1 cellular context compared by ENCODE assay signal in the genomic region with DNA sequence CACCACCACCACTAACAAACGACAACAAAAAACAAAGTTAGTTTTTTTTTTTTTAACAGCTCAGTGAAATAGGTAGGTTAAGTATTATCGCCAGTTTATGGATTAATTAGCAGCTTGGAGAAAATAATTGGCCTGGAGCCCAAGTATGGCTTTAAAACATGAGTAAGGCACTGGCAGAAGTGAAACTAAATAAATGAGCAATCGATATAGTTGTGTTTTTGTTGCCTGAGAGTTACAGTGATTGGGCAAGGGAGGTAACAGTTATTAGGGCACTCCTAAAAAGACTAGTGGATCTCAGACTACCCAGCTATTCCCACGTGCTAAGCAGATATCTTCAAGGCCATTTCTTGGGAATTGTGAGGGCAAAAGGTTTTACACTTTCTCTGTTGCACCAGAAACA.
TF ChIP-seq lines count a peak whose summit lies in the region.

No MANE protein-coding gene starts in this region.

TF ChIP-seq in IMR-90, 13 proteins besides CTCF, POLR2A, EP300 and RAD21 (continued from another document):
- TF ChIP-seq, protein P1, sequence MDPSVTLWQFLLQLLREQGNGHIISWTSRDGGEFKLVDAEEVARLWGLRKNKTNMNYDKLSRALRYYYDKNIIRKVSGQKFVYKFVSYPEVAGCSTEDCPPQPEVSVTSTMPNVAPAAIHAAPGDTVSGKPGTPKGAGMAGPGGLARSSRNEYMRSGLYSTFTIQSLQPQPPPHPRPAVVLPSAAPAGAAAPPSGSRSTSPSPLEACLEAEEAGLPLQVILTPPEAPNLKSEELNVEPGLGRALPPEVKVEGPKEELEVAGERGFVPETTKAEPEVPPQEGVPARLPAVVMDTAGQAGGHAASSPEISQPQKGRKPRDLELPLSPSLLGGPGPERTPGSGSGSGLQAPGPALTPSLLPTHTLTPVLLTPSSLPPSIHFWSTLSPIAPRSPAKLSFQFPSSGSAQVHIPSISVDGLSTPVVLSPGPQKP (IDR thresholded peaks at IDR 0.05; ENCODE audit: borderline replicate concordance, low read depth, low read length) = no peak
- TF ChIP-seq MAFK (IDR thresholded peaks at IDR 0.05; ENCODE audit: low read depth, low read length) (no peak), RCOR1 (IDR thresholded peaks at IDR 0.05; ENCODE audit: insufficient replicate concordance, low read length) (no peak), SMC3 (IDR thresholded peaks at IDR 0.05; ENCODE audit: low read depth, low read length) (no peak), CHD1 (IDR thresholded peaks at IDR 0.05; ENCODE audit: low read depth, low read length) (no peak), MAZ (IDR thresholded peaks at IDR 0.05; ENCODE audit: borderline replicate concordance, low read depth, low read length) (no peak), MXI1 (IDR thresholded peaks at IDR 0.05; ENCODE audit: borderline replicate concordance, low read depth, low read length) (no peak), CEBPB (IDR thresholded peaks at IDR 0.05; ENCODE audit: low read depth, low read length) (no peak), USF2 (IDR thresholded peaks at IDR 0.05; ENCODE audit: low read depth, low read length) (no peak), FOS (IDR thresholded peaks at IDR 0.05; ENCODE audit: low read depth, low read length) (no peak), NFE2L2 (IDR thresholded peaks at IDR 0.05; ENCODE audit: low read depth, low read length) (no peak)
